ENCODE assay signal across 19 cellular contexts in genomic region chr2:10700078-10700803, GRCh38. TPM values are rescaled to one million over a fixed set of nuclear protein-coding genes. Genes with fewer than 3 reads are reported as not detected.
DNase-seq lines count a peak whose midpoint lies in the region; ATAC-seq and TF ChIP-seq lines count a peak whose summit lies in the region.
"Had no signal": no experiment of that assay in that cellular context is flagged by ENCODE, and none has a peak within 500 bp of the region (broad histone marks: within the 10 kb centered on the region; RNA-seq: fewer than 3 reads in every experiment).

No MANE protein-coding gene starts in this region.

- POLR2A ChIA-PET in PC-3 (lab: Charles Lee; ENCODE audit: unreplicated experiment), result no interaction called here

- peaks cover 4% of the 10 kb centered on the region; the same call in 1 of the 2 replicates for H3K4me1 ChIP-seq in PC-3 (ENCODE audit: insufficient read depth, low read length)

- TF ChIP-seq CTCF in PC-3 (conservative IDR thresholded peaks at IDR 0.05; ENCODE audit: low read depth, low read length), result no peak

- BruUV-seq in PC-3 (replicated peaks; lab: Mats Ljungman, UMichigan), result no TSS peak

- no peak overlapping the region for H3K4me2 ChIP-seq in PC-3 (ENCODE audit: low read length)
- H3K4me2 ChIP-seq: PC-9 had no signal

- ATAC-seq in PC-3 (peak; percentile 80), sciatic nerve (no peak), GM18867 (IDR thresholded peaks at IDR 0.05; ENCODE audit: unreplicated experiment) (no peak), HG03196 (IDR thresholded peaks at IDR 0.05; ENCODE audit: unreplicated experiment) (no peak)

- no peak overlapping the region for H3K9ac ChIP-seq in PC-3 (ENCODE audit: low read length)

- no peaks in the 10 kb centered on the region for H3K79me2 ChIP-seq in PC-3 (ENCODE audit: low read length)

- no peaks in the 10 kb centered on the region for H3F3A ChIP-seq in PC-3 (ENCODE audit: low read length, unreplicated experiment)

- no peak overlapping the region for H3K4me3 ChIP-seq in PC-3 (ENCODE audit: low read length)
- H3K4me3 ChIP-seq: PC-9 had no signal

- no peaks in the 10 kb centered on the region for H3K9me2 ChIP-seq in PC-3 (replicated peaks; ENCODE audit: low read length)

- DNase-seq in NCI-H82 (lab: John Stamatoyannopoulos, UW) (peak; percentile 37), NCI-H82 treated with DMSO at 0.1 percent for 48 hours (lab: John Stamatoyannopoulos, UW; ENCODE audit: unreplicated experiment) (no peak), EH (ENCODE audit: low read depth) (peak; percentile 53), PC-3 (peak; percentile 27), kidney tubule cell (ENCODE audit: low spot score) (peak; percentile 13), sciatic nerve (ENCODE audit: low spot score) (no peak)
- DNase-seq: C1 segment of cervical spinal cord, DMS 273 treated with DMSO at 0.1 percent for 48 hours, EL, H7, Kasumi-1, MV-4-11, NCI-H1417 treated with DMSO at 0.1 percent for 48 hours, NCI-H1930, NCI-H69 had no signal

- CTCF ChIA-PET in PC-3 (lab: Charles Lee), result no interaction called here

- H4K20me1 ChIP-seq in PC-3 (ENCODE audit: low read length), result no peaks in the 10 kb centered on the region

- no peaks in the 10 kb centered on the region for H3K9me3 ChIP-seq in PC-3 (ENCODE audit: low read length)

- no peaks in the 10 kb centered on the region for H3K27me3 ChIP-seq in PC-3 (ENCODE audit: low read length)

- no peaks in the 10 kb centered on the region for H3K36me3 ChIP-seq in PC-3 (ENCODE audit: low read depth, low read length)

- intact Hi-C loops in PC-3 (cut with micrococcal nuclease), result no loop called here
- intact Hi-C loops in sciatic nerve (cut with DNase I), result loop anchor here (5.0 kb wide), 1 partner anchor 1623 kb away; no protein-coding TSS in a partner anchor

- no peak overlapping the region for H2AFZ ChIP-seq in PC-3 (ENCODE audit: low read length)
- H2AFZ ChIP-seq: PC-9 had no signal

- peak overlapping the region; percentile 15; the same call in 1 of the 2 replicates for H3K27ac ChIP-seq in PC-3 (ENCODE audit: low read length)
- H3K27ac ChIP-seq: PC-9 had no signal

RNA-seq across cellular contexts. Expression of gene NOL10, which starts 10.5 kb away (rescaled TPM):
- total RNA-seq in PC-3 (2014; rRNA removed) (32.9 and 51.1 TPM in 2 replicates), sciatic nerve (23.0 TPM)

RNA-seq across cellular contexts. Expression of gene ATP6V1C2, which starts 21.2 kb away (rescaled TPM):
- total RNA-seq in PC-3 (2014; rRNA removed) (0.40 TPM in 1 of 2 replicates, not detected in the other), sciatic nerve (0.62 TPM)
- total RNA-seq: HT-29, PC-9 had no signal

Comparison
In these comparisons a context has a peak if more than half of its experiments do, and no peak if none do; other contexts are left out.
1. DNase-seq: peak in NCI-H82 (single experiment), EH (single experiment), PC-3 (single experiment) and kidney tubule cell (single experiment); none in NCI-H82 treated with DMSO at 0.1 percent for 48 hours (single experiment) and sciatic nerve (single experiment).